Comparison of ENCODE assay signal across 23 cellular contexts in genomic region chr2:138396843-138397242, GRCh38.
A peak's percentile ranks its signal among the peaks of the same experiment; 100 is the strongest.
DNase-seq lines count a peak whose midpoint lies in the region; ATAC-seq, FAIRE-seq and TF ChIP-seq lines count a peak whose summit lies in the region.
"Had no signal": no experiment of that assay in that cellular context is flagged by ENCODE, and none has a peak within 500 bp of the region (broad histone marks: within the 10 kb centered on the region; RNA-seq: fewer than 3 reads in every experiment).

No MANE protein-coding gene starts in this region.

- no peaks in the 10 kb centered on the region for H3K27me3 Mint-ChIP-seq in MCF 10A (ENCODE audit: insufficient read depth, unreplicated experiment)
- H3K27me3 Mint-ChIP-seq: CD4-positive, alpha-beta T cell had no signal

- H3K9me3 Mint-ChIP-seq in MCF 10A (ENCODE audit: unreplicated experiment), result no peaks in the 10 kb centered on the region

- no peaks in the 10 kb centered on the region for H3K4me1 ChIP-seq in breast epithelium
- peaks cover 19% of the 10 kb centered on the region for H3K4me1 ChIP-seq in keratinocyte (ENCODE audit: control insufficient read depth, extremely low read depth, insufficient read depth, low read length)
- H3K4me1 ChIP-seq: BE2C had no signal

- ATAC-seq in GM21576 (IDR thresholded peaks at IDR 0.05; ENCODE audit: unreplicated experiment), result no peak
- ATAC-seq: GM12878 had no signal

- no peaks in the 10 kb centered on the region for H3K36me3 ChIP-seq in breast epithelium
- no peaks in the 10 kb centered on the region for H3K36me3 ChIP-seq in keratinocyte (ENCODE audit: control insufficient read depth in 2 of 2, extremely low read depth in 1 of 2, insufficient read depth in 2 of 2, low read length in 2 of 2)
- H3K36me3 ChIP-seq: BE2C; BLaER1 treated with 17β-estradiol and CSF1 and Interleukin-3, amounts not matched to agents 10 nM and 100 nM had no signal

- H3K9ac ChIP-seq in keratinocyte (ENCODE audit: control insufficient read depth, extremely low read depth, insufficient read depth, low read length), result no peak overlapping the region
- H3K9ac ChIP-seq: BLaER1 treated with 17β-estradiol and CSF1 and Interleukin-3, amounts not matched to agents 10 nM and 100 nM had no signal

- H3K27ac ChIP-seq in breast epithelium, result no peak overlapping the region
- H3K27ac ChIP-seq in RWPE1, result peak overlapping the region; percentile 79
- H3K27ac ChIP-seq in keratinocyte (ENCODE audit: control insufficient read depth, insufficient read depth, low read length), result peak overlapping the region; percentile 80
- H3K27ac ChIP-seq: 22Rv1; BLaER1 treated with 17β-estradiol and CSF1 and Interleukin-3, amounts not matched to agents 10 nM and 100 nM had no signal

- no peak overlapping the region for H3K4me3 Mint-ChIP-seq in MCF 10A (ENCODE audit: unreplicated experiment)
- H3K4me3 Mint-ChIP-seq: CD14-positive monocyte; CD4-positive, alpha-beta T cell; CD8-positive, alpha-beta memory T cell had no signal

- TF ChIP-seq CTCF in MCF 10A (IDR thresholded peaks at IDR 0.05; ENCODE audit: unreplicated experiment) (no peak), breast epithelium (IDR thresholded peaks at IDR 0.05) (no peak), RWPE1 (conservative IDR thresholded peaks at IDR 0.05; ENCODE audit: low read depth) (no peak), keratinocyte (optimal IDR thresholded peaks at IDR 0.05 in 1 of 3, IDR thresholded peaks at IDR 0.05 in 1 of 3, conservative IDR thresholded peaks at IDR 0.05 in 1 of 3; ENCODE audit: extremely low read depth in 1 of 3, insufficient read depth in 2 of 3, low read length in 3 of 3) (no peak)

- no peak overlapping the region for H3K4me2 ChIP-seq in keratinocyte (ENCODE audit: control insufficient read depth, extremely low read depth, insufficient read depth, low read depth, low read length)
- H3K4me2 ChIP-seq: BLaER1 treated with 17β-estradiol and CSF1 and Interleukin-3, amounts not matched to agents 10 nM and 100 nM had no signal

- H3K9me1 ChIP-seq in keratinocyte (ENCODE audit: control insufficient read depth, extremely low read depth, insufficient read depth, low read length), result no peaks in the 10 kb centered on the region

- intact Hi-C loops in MCF 10A (cut with micrococcal nuclease), result loop anchor here (1.0 kb wide), 1 partner anchor 104 kb away; the partner anchor contains the start of gene SPOPL
- intact Hi-C loops in breast epithelium (cut with DNase I; ENCODE audit: low total_unique reads), result no loop called here

- BruUV-seq in MCF 10A (replicated peaks; lab: Mats Ljungman, UMichigan), result no TSS peak

- peak overlapping the region; percentile 93 for H3K27ac Mint-ChIP-seq in MCF 10A (ENCODE audit: low read depth, unreplicated experiment)
- H3K27ac Mint-ChIP-seq: CD14-positive monocyte; CD4-positive, alpha-beta T cell; CD8-positive, alpha-beta memory T cell had no signal

- FAIRE-seq in keratinocyte (lab: Jason Lieb, UNC), result peak; percentile 23
- FAIRE-seq: A204.1, D721Med, GM12878 had no signal

- POLR2A ChIA-PET in MCF 10A (lab: Yijun Ruan, JAX), result interaction anchor here (1.1 to 1.2 kb wide), 2 partner anchors 11 to 37 kb away, joined by 3 read pairs; no protein-coding TSS in a partner anchor
- POLR2A ChIA-PET in RWPE1 (lab: Yijun Ruan, JAX; ENCODE audit: low non-redundant PET), result no interaction called here

- TF ChIP-seq POLR2A in breast epithelium (IDR thresholded peaks at IDR 0.05), result no peak

- no peaks in the 10 kb centered on the region for H3K79me2 ChIP-seq in keratinocyte (ENCODE audit: control insufficient read depth, insufficient read depth, low read length)

- peaks cover 15% of the 10 kb centered on the region for H3K4me1 Mint-ChIP-seq in MCF 10A (ENCODE audit: insufficient read depth, unreplicated experiment)
- H3K4me1 Mint-ChIP-seq: CD14-positive monocyte; CD8-positive, alpha-beta memory T cell had no signal

- no peaks in the 10 kb centered on the region for H4K20me1 ChIP-seq in keratinocyte (ENCODE audit: control insufficient read depth, extremely low read depth, insufficient read depth, low read length)
- H4K20me1 ChIP-seq: BLaER1 treated with 17β-estradiol and CSF1 and Interleukin-3, amounts not matched to agents 10 nM and 100 nM had no signal

- no peaks in the 10 kb centered on the region for H3K27me3 ChIP-seq in breast epithelium
- H3K27me3 ChIP-seq in keratinocyte (ENCODE audit: control insufficient read depth, extremely low read depth, insufficient read depth, low read length), result no peaks in the 10 kb centered on the region
- H3K27me3 ChIP-seq: BE2C; BLaER1 treated with 17β-estradiol and CSF1 and Interleukin-3, amounts not matched to agents 10 nM and 100 nM had no signal

- H3K9me3 ChIP-seq in breast epithelium, result peaks cover 0 to 10% of the 10 kb centered on the region in 2 donors
- no peaks in the 10 kb centered on the region for H3K9me3 ChIP-seq in keratinocyte (ENCODE audit: control insufficient read depth, low read depth, low read length)
- H3K9me3 ChIP-seq: BE2C had no signal

- H3K36me3 Mint-ChIP-seq in MCF 10A (ENCODE audit: insufficient read depth, unreplicated experiment), result no peaks in the 10 kb centered on the region
- H3K36me3 Mint-ChIP-seq: CD14-positive monocyte had no signal

- no peak for DNase-seq in MCF 10A (ENCODE audit: unreplicated experiment)
- no peak for DNase-seq in breast epithelium (ENCODE audit: low spot score in 2 of 2)
- DNase-seq in RWPE1 (ENCODE audit: low spot score), result no peak
- DNase-seq in keratinocyte (ENCODE audit: low read depth, low spot score), result no peak
- DNase-seq in NCI-H2107 (lab: John Stamatoyannopoulos, UW), result no peak
- DNase-seq: ACHN; AML-193; BE2C; CD4-positive, alpha-beta T cell; CD8-positive, alpha-beta memory T cell; DMS 273 treated with DMSO at 0.1 percent for 48 hours; DMS79; EL; GDM1; GOT3; H7 had no signal

- H3K4me3 ChIP-seq in breast epithelium, result no peak overlapping the region
- no peak overlapping the region for H3K4me3 ChIP-seq in keratinocyte (ENCODE audit: control insufficient read depth in 2 of 3, extremely low read depth in 1 of 3, insufficient read depth in 2 of 3, low read depth in 1 of 3, low read length in 3 of 3)
- H3K4me3 ChIP-seq: BLaER1 treated with 17β-estradiol and CSF1 and Interleukin-3, amounts not matched to agents 10 nM and 100 nM; GM12878 had no signal

- no peak overlapping the region for H2AFZ ChIP-seq in keratinocyte (ENCODE audit: control insufficient read depth, low read length)

- dilution Hi-C loops in keratinocyte (cut with MboI; ENCODE audit: extremely low pct_ligation_motif_present, low sequenced_read_pairs), result no loop called here

- CTCF ChIA-PET in MCF 10A (lab: Yijun Ruan, JAX) (interaction anchor here (0.5 to 0.7 kb wide), 2 partner anchors 17 to 252 kb away, joined by 3 to 5 read pairs; no protein-coding TSS in a partner anchor), RWPE1 (lab: Yijun Ruan, JAX) (no interaction called here)

Comparison
In these comparisons a context has a peak if more than half of its experiments do, and no peak if none do; other contexts are left out.
1. H3K27ac ChIP-seq: peak in RWPE1 (single experiment) and keratinocyte (single experiment); none in breast epithelium (0 of 2).